In the genomic region with DNA sequence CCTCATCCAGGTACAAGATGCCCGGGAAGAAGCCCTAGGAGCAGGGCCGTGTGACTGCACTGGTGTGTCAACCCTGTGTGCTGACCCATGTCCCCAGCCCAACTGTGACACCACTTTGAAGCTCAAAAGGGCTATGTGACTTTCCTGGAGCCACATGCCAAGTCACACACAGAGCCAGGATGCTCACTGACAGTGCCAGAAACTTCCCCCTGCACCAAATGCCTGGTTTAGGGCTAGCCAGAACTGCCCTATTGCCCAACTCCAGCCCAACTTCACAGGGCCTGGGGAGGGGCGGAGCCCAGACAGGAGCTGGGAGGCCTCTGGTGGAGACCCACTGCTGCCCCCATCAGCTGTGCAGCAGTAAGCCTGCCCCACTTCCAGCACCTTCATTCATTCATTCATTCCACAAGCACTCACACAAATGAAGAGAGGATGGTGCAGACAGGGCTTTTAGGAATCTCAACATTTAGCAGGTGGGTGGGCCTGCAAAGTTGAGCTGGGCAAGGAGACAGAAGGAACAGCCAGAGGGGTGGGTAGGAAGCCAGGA, we compare ENCODE assay signal across 2 cellular contexts.
TF ChIP-seq lines count a peak whose summit lies in the region.

No MANE protein-coding gene starts in this region.

TF ChIP-seq in SK-N-SH, 30 proteins besides CTCF, POLR2A, EP300 and RAD21 (continued from another document):
- TF ChIP-seq, protein P1, sequence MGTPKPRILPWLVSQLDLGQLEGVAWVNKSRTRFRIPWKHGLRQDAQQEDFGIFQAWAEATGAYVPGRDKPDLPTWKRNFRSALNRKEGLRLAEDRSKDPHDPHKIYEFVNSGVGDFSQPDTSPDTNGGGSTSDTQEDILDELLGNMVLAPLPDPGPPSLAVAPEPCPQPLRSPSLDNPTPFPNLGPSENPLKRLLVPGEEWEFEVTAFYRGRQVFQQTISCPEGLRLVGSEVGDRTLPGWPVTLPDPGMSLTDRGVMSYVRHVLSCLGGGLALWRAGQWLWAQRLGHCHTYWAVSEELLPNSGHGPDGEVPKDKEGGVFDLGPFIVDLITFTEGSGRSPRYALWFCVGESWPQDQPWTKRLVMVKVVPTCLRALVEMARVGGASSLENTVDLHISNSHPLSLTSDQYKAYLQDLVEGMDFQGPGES (IDR thresholded peaks at IDR 0.05; ENCODE audit: low read depth, low read length) = no peak
- TF ChIP-seq TCF12 (IDR thresholded peaks at IDR 0.05) = no peak

TF ChIP-seq in SK-N-SH treated with all-trans-retinoic acid at 6 μM for 48 hours, 23 proteins besides CTCF, POLR2A, EP300 and RAD21 (continued from another document):
- TF ChIP-seq, protein P2, sequence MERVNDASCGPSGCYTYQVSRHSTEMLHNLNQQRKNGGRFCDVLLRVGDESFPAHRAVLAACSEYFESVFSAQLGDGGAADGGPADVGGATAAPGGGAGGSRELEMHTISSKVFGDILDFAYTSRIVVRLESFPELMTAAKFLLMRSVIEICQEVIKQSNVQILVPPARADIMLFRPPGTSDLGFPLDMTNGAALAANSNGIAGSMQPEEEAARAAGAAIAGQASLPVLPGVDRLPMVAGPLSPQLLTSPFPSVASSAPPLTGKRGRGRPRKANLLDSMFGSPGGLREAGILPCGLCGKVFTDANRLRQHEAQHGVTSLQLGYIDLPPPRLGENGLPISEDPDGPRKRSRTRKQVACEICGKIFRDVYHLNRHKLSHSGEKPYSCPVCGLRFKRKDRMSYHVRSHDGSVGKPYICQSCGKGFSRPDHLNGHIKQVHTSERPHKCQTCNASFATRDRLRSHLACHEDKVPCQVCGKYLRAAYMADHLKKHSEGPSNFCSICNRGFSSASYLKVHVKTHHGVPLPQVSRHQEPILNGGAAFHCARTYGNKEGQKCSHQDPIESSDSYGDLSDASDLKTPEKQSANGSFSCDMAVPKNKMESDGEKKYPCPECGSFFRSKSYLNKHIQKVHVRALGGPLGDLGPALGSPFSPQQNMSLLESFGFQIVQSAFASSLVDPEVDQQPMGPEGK (CRISPR knock-in tag; IDR thresholded peaks at IDR 0.05; ENCODE audit: borderline replicate concordance) = no peak
- TF ChIP-seq PPARA (CRISPR knock-in tag; IDR thresholded peaks at IDR 0.05; ENCODE audit: borderline replicate concordance) (no peak), ZNF70 (CRISPR knock-in tag; IDR thresholded peaks at IDR 0.05) (no peak), ZNF8 (CRISPR knock-in tag; IDR thresholded peaks at IDR 0.05) (no peak), SNAI2 (CRISPR knock-in tag; IDR thresholded peaks at IDR 0.05) (no peak), ZNF565 (CRISPR knock-in tag; conservative IDR thresholded peaks at IDR 0.05; ENCODE audit: low read depth) (no peak)
- TF ChIP-seq, protein P3, sequence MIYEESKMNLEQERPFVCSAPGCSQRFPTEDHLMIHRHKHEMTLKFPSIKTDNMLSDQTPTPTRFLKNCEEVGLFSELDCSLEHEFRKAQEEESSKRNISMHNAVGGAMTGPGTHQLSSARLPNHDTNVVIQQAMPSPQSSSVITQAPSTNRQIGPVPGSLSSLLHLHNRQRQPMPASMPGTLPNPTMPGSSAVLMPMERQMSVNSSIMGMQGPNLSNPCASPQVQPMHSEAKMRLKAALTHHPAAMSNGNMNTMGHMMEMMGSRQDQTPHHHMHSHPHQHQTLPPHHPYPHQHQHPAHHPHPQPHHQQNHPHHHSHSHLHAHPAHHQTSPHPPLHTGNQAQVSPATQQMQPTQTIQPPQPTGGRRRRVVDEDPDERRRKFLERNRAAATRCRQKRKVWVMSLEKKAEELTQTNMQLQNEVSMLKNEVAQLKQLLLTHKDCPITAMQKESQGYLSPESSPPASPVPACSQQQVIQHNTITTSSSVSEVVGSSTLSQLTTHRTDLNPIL (CRISPR knock-in tag; IDR thresholded peaks at IDR 0.05; ENCODE audit: low read depth) = no peak
TF ChIP-seq in SK-N-SH treated with all-trans-retinoic acid at 6 μM for 48 hours: peak in this region for 0.
